In the genomic region with DNA sequence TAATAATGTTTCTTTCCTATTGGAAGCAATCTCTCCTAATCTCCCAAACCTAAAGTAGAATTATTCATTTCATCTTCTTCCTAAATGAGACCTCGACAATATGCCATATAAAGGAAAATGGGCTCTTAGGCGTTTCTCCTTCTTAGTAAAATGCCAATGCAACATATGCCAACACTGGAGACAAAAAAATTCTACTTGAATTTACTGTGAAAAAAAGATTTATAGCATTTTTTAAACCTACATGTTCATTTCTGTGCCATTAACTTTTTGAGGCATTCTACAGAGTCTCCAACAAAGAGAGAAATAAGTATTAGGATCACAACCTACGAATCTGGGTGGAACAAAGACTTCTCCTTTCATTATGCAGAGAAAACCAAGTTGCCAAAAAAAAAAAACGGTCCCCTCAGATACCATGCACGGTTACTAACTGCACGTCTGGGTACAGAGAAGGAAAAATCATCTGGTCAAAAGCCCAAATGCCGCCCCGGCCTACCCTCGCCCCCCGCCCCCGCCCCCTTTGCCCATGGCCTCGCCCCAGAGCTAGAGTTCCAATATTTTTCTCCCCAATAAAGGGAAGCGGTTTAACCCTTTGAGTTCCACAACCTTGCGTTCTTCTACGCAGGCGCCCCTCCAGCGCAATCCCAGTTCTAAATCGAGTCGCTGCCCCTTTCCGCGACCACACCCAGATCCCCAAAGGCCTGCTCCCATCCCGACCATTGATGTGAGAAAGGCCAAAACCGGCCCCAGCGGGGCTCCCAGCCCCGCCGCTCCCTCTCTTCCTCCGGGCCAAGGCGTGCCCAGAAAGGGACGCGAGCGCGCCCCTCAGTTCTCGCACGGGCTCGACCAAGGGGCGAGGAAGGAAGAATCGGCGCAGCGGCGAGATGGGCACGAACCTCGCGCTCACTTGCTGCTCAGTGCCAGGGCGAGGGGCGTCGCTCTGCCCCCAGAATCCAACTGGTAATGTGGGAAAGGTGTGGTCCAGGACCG, we compare ENCODE assay signal across 8 cellular contexts. TPM values are rescaled to one million over a fixed set of nuclear protein-coding genes. Genes with fewer than 3 reads are reported as not detected.
DNase-seq lines count a peak whose midpoint lies in the region; ATAC-seq, FAIRE-seq and TF ChIP-seq lines count a peak whose summit lies in the region.

No MANE protein-coding gene starts in this region.

- H3K9me3 Mint-ChIP-seq in activated naive CD8-positive, alpha-beta T cell treated with anti-CD3 and anti-CD28 coated beads, Interleukin-2, amount 50 U/mL, for 24 hours: no peaks in the 10 kb centered on the region

- H3K27ac ChIP-seq in pancreas: peak overlapping the region; percentile 53 to 70 (median 66)

- H3K4me3 ChIP-seq in pancreas: peak overlapping the region; percentile 85 to 100 (median 97)

- no peaks in the 10 kb centered on the region for H3K36me3 Mint-ChIP-seq in activated naive CD8-positive, alpha-beta T cell treated with anti-CD3 and anti-CD28 coated beads, Interleukin-2, amount 50 U/mL, for 24 hours (ENCODE audit: low read depth)

- H3K4me3 Mint-ChIP-seq in activated naive CD8-positive, alpha-beta T cell treated with anti-CD3 and anti-CD28 coated beads, Interleukin-2, amount 50 U/mL, for 24 hours: peak overlapping the region; percentile 85

- DNase-seq in activated T-cell treated with anti-CD3 and anti-CD28 coated beads for 24 hours (ENCODE audit: low read depth) (peak; percentile 16), NCI-H2171 treated with DMSO at 0.1 percent for 48 hours (lab: John Stamatoyannopoulos, UW) (peak; percentile 53), left cardiac atrium (peak; percentile 34), pancreas (peak in 1 of 6 donors; percentile 68), A172 (ENCODE audit: low spot score) (no peak)
- no peak for DNase-seq in activated T-cell treated with anti-CD3 and anti-CD28 coated beads, Interleukin-2, amount 50 U/mL, for 1 hour
- DNase-seq in activated naive CD8-positive, alpha-beta T cell treated with anti-CD3 and anti-CD28 coated beads, Interleukin-2, amount 50 U/mL, for 24 hours: peak; percentile 33

- H3K36me3 ChIP-seq in pancreas: no peaks in the 10 kb centered on the region

- no peaks in the 10 kb centered on the region for H3K27me3 Mint-ChIP-seq in activated naive CD8-positive, alpha-beta T cell treated with anti-CD3 and anti-CD28 coated beads, Interleukin-2, amount 50 U/mL, for 24 hours

- peak overlapping the region; percentile 83 for H3K27ac Mint-ChIP-seq in activated naive CD8-positive, alpha-beta T cell treated with anti-CD3 and anti-CD28 coated beads, Interleukin-2, amount 50 U/mL, for 24 hours

- H3K27me3 ChIP-seq in pancreas: no peaks in the 10 kb centered on the region

- peak; percentile 14 for ATAC-seq in HG02763 (IDR thresholded peaks at IDR 0.05; ENCODE audit: unreplicated experiment)
- peak; percentile 20 for ATAC-seq in activated naive CD8-positive, alpha-beta T cell treated with anti-CD3 and anti-CD28 coated beads, Interleukin-2, amount 50 U/mL, for 24 hours
- peak; percentile 24 to 52 for ATAC-seq in left cardiac atrium
- peak; percentile 18 to 52 (median 36) for ATAC-seq in pancreas

- peaks cover 0 to 7% (median 4%) of the 10 kb centered on the region in 3 donors for H3K4me1 ChIP-seq in pancreas

- H3K9me3 ChIP-seq in pancreas: no peaks in the 10 kb centered on the region

- intact Hi-C loops in left cardiac atrium (cut with DNase I): no loop called here
- intact Hi-C loops in pancreas (cut with DNase I): no loop called here

- FAIRE-seq in pancreas (lab: Jason Lieb, UNC): no peak

- TF ChIP-seq CTCF in pancreas (IDR thresholded peaks at IDR 0.05): no peak

- 2 to 3% methylated on average over 47 of the region's 47 CpGs for WGBS in pancreas, 2 donors

- H3K4me1 Mint-ChIP-seq in activated naive CD8-positive, alpha-beta T cell treated with anti-CD3 and anti-CD28 coated beads, Interleukin-2, amount 50 U/mL, for 24 hours: peaks cover 12% of the 10 kb centered on the region

RNA-seq across cellular contexts. Expression of a gene that starts 1.0 kb away (rescaled TPM):
- total RNA-seq in left cardiac atrium: 10 to 100 TPM; 12.2 to 14.8 TPM
- total RNA-seq in pancreas: 1 to 10 TPM; 3.8 to 7.1 (median 4.4) TPM
- 1 to 10 TPM; 1.9 to 3.8 TPM for polyA plus RNA-seq in pancreas
- 19.5 and 29.4 TPM in 2 replicates for total RNA-seq in A172 (2014; rRNA removed; shearing (Covaris generic))

RNA-seq across cellular contexts. Expression of a gene that starts 34.9 kb away (rescaled TPM):
- total RNA-seq in left cardiac atrium (10 to 100 TPM; 47.1 to 56.7 TPM), pancreas (10 to 100 TPM in 4 of 6 donors, 1 to 10 TPM in 2; 7.2 to 18.8 (median 11.9) TPM)
- polyA plus RNA-seq in pancreas: 10 to 100 TPM; 11.4 to 15.9 TPM
- 66.7 and 78.1 TPM in 2 replicates for total RNA-seq in A172 (2014; rRNA removed; shearing (Covaris generic))

RNA-seq across cellular contexts. Expression of a gene that starts 49.6 kb away (rescaled TPM):
- 10 to 100 TPM; 34.3 to 47.2 TPM for total RNA-seq in left cardiac atrium
- total RNA-seq in pancreas: 10 to 100 TPM; 15.9 to 25.7 (median 18.8) TPM
- polyA plus RNA-seq in pancreas: 10 to 100 TPM in 1 of 2 donors, 1 to 10 TPM in 1; 6.4 to 15.7 TPM
- total RNA-seq in A172 (2014; rRNA removed; shearing (Covaris generic)): 16.0 and 17.2 TPM in 2 replicates

Comparison
In these comparisons a context has a peak if more than half of its experiments do, and no peak if none do; other contexts are left out.
1. DNase-seq: peak in activated T-cell treated with anti-CD3 and anti-CD28 coated beads for 24 hours (single experiment), NCI-H2171 treated with DMSO at 0.1 percent for 48 hours (single experiment), activated naive CD8-positive, alpha-beta T cell treated with anti-CD3 and anti-CD28 coated beads, Interleukin-2, amount 50 U/mL, for 24 hours (single experiment) and left cardiac atrium (single experiment); none in activated T-cell treated with anti-CD3 and anti-CD28 coated beads, Interleukin-2, amount 50 U/mL, for 1 hour (single experiment) and A172 (single experiment).
2. Peak in every context shown above with its lines, with median percentiles within 50 percentile points of each other: ATAC-seq.